In genomic region chr3:140164156-140164555, GRCh38 we compare ENCODE assay signal across 33 cellular contexts.
DNase-seq lines count a peak whose midpoint lies in the region; FAIRE-seq and TF ChIP-seq lines count a peak whose summit lies in the region.
"Had no signal": no experiment of that assay in that cellular context is flagged by ENCODE, and none has a peak within 500 bp of the region (broad histone marks: within the 10 kb centered on the region; RNA-seq: fewer than 3 reads in every experiment).

No MANE protein-coding gene starts in this region.

- TF ChIP-seq CTCF in WERI-Rb-1 (IDR thresholded peaks at IDR 0.05; ENCODE audit: low read depth, low read length) (no peak), esophagus muscularis mucosa (IDR thresholded peaks at IDR 0.05) (no peak)

- H3K27ac ChIP-seq in WERI-Rb-1 (peak overlapping the region; percentile 50), esophagus muscularis mucosa (replicated peaks in 1 of 4) (no peak overlapping the region), small intestine (ENCODE audit: low read depth in 1 of 2, low read length in 1 of 2) (no peak overlapping the region)
- H3K27ac ChIP-seq: 22Rv1; A549; BLaER1; BLaER1 treated with 17β-estradiol and CSF1 and Interleukin-3, amounts not matched to agents 10 nM and 100 nM; C4-2B had no signal

- H3K27me3 ChIP-seq in WERI-Rb-1 (ENCODE audit: insufficient read depth, low read depth, severe bottlenecking) (no peaks in the 10 kb centered on the region), esophagus muscularis mucosa (no peaks in the 10 kb centered on the region), small intestine (ENCODE audit: control insufficient read depth in 2 of 2, insufficient read depth in 2 of 2, low read length in 2 of 2) (peaks cover 0 to 2% of the 10 kb centered on the region in 2 donors)
- H3K27me3 ChIP-seq: BE2C; BLaER1; BLaER1 treated with 17β-estradiol and CSF1 and Interleukin-3, amounts not matched to agents 10 nM and 100 nM had no signal

- WGBS in esophagus muscularis mucosa = 79% methylated on average over 2 of the region's 2 CpGs
- WGBS in small intestine, 3 donors = 60 to 69% (median 63%) methylated on average over 2 of the region's 2 CpGs

- H3K9me3 ChIP-seq in WERI-Rb-1 (ENCODE audit: severe bottlenecking) (no peaks in the 10 kb centered on the region), esophagus muscularis mucosa (no peaks in the 10 kb centered on the region), small intestine (ENCODE audit: control insufficient read depth, low read depth) (no peaks in the 10 kb centered on the region)
- H3K9me3 ChIP-seq: A549; BE2C; BLaER1; BLaER1 treated with 17β-estradiol and CSF1 and Interleukin-3, amounts not matched to agents 10 nM and 100 nM; Caco-2 had no signal

- TF ChIP-seq EP300 in esophagus muscularis mucosa (IDR thresholded peaks at IDR 0.05) = no peak

- DNase-seq in NCI-H2171 treated with DMSO at 0.1 percent for 48 hours (lab: John Stamatoyannopoulos, UW) (peak; percentile 35), NCI-H2171 (lab: John Stamatoyannopoulos, UW) (no peak), NCI-H82 (lab: John Stamatoyannopoulos, UW) (peak; percentile 41), NCI-H82 treated with DMSO at 0.1 percent for 48 hours (lab: John Stamatoyannopoulos, UW; ENCODE audit: unreplicated experiment) (no peak), WERI-Rb-1 (no peak), esophagus muscularis mucosa (ENCODE audit: extremely low spot score) (peak; percentile 55), small intestine (no peak), SKM-1 (lab: John Stamatoyannopoulos, UW; ENCODE audit: unreplicated experiment) (no peak)
- DNase-seq: 8988T; ACHN; AML-193; BE2C; C1 segment of cervical spinal cord; Caco-2; Calu3; CD4-positive, alpha-beta memory T cell; CD4-positive, alpha-beta T cell; CD4-positive, CD25-positive, alpha-beta regulatory T cell; CD8-positive, alpha-beta memory T cell; CD8-positive, alpha-beta T cell; COR-L47; DMS153; DMS53; DMS79; DMS79 treated with DMSO at 0.1 percent for 48 hours; DND-41; EL had no signal

- TF ChIP-seq POLR2A in esophagus muscularis mucosa (IDR thresholded peaks at IDR 0.05; ENCODE audit: low read depth) = no peak

- H3K4me1 ChIP-seq in esophagus muscularis mucosa (no peaks in the 10 kb centered on the region), small intestine (ENCODE audit: control insufficient read depth in 2 of 2, insufficient read depth in 1 of 2, low read depth in 1 of 2, low read length in 1 of 2) (no peaks in the 10 kb centered on the region)
- H3K4me1 ChIP-seq: A549; BLaER1; BLaER1 treated with 17β-estradiol and CSF1 and Interleukin-3, amounts not matched to agents 10 nM and 100 nM; Caco-2 had no signal

- intact Hi-C loops in esophagus muscularis mucosa (cut with DNase I) = no loop called here

- H3K4me3 ChIP-seq in WERI-Rb-1 (ENCODE audit: low read depth, low read length) (no peak overlapping the region), esophagus muscularis mucosa (no peak overlapping the region), small intestine (ENCODE audit: low read depth in 1 of 2, low read length in 2 of 2) (no peak overlapping the region)
- H3K4me3 ChIP-seq: A549; BLaER1; BLaER1 treated with 17β-estradiol and CSF1 and Interleukin-3, amounts not matched to agents 10 nM and 100 nM had no signal

- H3K36me3 ChIP-seq in WERI-Rb-1 (no peaks in the 10 kb centered on the region), esophagus muscularis mucosa (no peaks in the 10 kb centered on the region), small intestine (ENCODE audit: control insufficient read depth in 2 of 2, insufficient read depth in 2 of 2, low read length in 2 of 2) (no peaks in the 10 kb centered on the region)
- H3K36me3 ChIP-seq: BE2C; BLaER1; BLaER1 treated with 17β-estradiol and CSF1 and Interleukin-3, amounts not matched to agents 10 nM and 100 nM had no signal

- no peak for FAIRE-seq in small intestine (lab: Jason Lieb, UNC)
- FAIRE-seq: A204.1, A549 had no signal

Comparison
In these comparisons a context has a peak if more than half of its experiments do, and no peak if none do; other contexts are left out.
1. DNase-seq: peak in NCI-H2171 treated with DMSO at 0.1 percent for 48 hours (single experiment), NCI-H82 (single experiment) and esophagus muscularis mucosa (single experiment); none in NCI-H2171 (single experiment), NCI-H82 treated with DMSO at 0.1 percent for 48 hours (single experiment), WERI-Rb-1 (single experiment), small intestine (single experiment) and SKM-1 (single experiment).